1 cellular context compared by ENCODE assay signal in the genomic region with DNA sequence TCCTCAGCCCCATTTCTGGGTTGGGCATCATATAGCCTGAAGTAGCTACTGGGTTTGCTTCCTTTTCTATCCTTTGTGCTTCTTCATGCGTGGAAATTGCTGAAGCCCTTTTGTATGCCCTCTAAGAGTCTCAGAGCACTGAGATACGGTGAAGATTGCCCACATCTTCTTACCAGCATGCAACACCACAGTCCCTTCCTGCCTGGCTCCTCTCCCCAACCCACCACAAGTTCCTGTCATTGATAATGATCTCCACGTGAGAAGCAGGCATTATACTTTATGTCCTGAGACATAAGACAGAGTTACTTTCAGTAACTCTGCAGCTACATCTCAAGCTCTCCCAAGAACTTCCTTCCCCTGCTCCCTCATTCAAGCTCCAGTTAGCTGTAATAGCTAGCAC.
TF ChIP-seq lines count a peak whose summit lies in the region.

No MANE protein-coding gene starts in this region.

TF ChIP-seq in A549, 52 proteins besides CTCF, POLR2A, EP300 and RAD21:
- TF ChIP-seq, protein P1, sequence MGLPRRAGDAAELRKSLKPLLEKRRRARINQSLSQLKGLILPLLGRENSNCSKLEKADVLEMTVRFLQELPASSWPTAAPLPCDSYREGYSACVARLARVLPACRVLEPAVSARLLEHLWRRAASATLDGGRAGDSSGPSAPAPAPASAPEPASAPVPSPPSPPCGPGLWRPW (IDR thresholded peaks at IDR 0.05), result no peak
- TF ChIP-seq HOXA7 (CRISPR knock-in tag; IDR thresholded peaks at IDR 0.05) (no peak), CHD4 (IDR thresholded peaks at IDR 0.05; ENCODE audit: borderline replicate concordance) (no peak), JUNB (IDR thresholded peaks at IDR 0.05) (no peak), ESRRA (IDR thresholded peaks at IDR 0.05; ENCODE audit: borderline replicate concordance, low read length) (no peak), NPAS2 (CRISPR knock-in tag; IDR thresholded peaks at IDR 0.05; ENCODE audit: borderline replicate concordance) (no peak), FOSB (CRISPR knock-in tag; IDR thresholded peaks at IDR 0.05) (no peak), KDM5A (IDR thresholded peaks at IDR 0.05) (no peak), EHMT2 (IDR thresholded peaks at IDR 0.05; ENCODE audit: low read depth) (no peak), MAZ (IDR thresholded peaks at IDR 0.05; ENCODE audit: borderline replicate concordance, low read depth, low read length) (no peak), EHF (CRISPR knock-in tag; IDR thresholded peaks at IDR 0.05) (no peak), RNF2 (IDR thresholded peaks at IDR 0.05; ENCODE audit: borderline replicate concordance, low read depth) (no peak), POLR2AphosphoS2 (conservative IDR thresholded peaks at IDR 0.05; ENCODE audit: low read length) (no peak)
- TF ChIP-seq, protein P2, sequence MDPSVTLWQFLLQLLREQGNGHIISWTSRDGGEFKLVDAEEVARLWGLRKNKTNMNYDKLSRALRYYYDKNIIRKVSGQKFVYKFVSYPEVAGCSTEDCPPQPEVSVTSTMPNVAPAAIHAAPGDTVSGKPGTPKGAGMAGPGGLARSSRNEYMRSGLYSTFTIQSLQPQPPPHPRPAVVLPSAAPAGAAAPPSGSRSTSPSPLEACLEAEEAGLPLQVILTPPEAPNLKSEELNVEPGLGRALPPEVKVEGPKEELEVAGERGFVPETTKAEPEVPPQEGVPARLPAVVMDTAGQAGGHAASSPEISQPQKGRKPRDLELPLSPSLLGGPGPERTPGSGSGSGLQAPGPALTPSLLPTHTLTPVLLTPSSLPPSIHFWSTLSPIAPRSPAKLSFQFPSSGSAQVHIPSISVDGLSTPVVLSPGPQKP (IDR thresholded peaks at IDR 0.05; ENCODE audit: low read depth, low read length), result no peak
- TF ChIP-seq, protein P3, sequence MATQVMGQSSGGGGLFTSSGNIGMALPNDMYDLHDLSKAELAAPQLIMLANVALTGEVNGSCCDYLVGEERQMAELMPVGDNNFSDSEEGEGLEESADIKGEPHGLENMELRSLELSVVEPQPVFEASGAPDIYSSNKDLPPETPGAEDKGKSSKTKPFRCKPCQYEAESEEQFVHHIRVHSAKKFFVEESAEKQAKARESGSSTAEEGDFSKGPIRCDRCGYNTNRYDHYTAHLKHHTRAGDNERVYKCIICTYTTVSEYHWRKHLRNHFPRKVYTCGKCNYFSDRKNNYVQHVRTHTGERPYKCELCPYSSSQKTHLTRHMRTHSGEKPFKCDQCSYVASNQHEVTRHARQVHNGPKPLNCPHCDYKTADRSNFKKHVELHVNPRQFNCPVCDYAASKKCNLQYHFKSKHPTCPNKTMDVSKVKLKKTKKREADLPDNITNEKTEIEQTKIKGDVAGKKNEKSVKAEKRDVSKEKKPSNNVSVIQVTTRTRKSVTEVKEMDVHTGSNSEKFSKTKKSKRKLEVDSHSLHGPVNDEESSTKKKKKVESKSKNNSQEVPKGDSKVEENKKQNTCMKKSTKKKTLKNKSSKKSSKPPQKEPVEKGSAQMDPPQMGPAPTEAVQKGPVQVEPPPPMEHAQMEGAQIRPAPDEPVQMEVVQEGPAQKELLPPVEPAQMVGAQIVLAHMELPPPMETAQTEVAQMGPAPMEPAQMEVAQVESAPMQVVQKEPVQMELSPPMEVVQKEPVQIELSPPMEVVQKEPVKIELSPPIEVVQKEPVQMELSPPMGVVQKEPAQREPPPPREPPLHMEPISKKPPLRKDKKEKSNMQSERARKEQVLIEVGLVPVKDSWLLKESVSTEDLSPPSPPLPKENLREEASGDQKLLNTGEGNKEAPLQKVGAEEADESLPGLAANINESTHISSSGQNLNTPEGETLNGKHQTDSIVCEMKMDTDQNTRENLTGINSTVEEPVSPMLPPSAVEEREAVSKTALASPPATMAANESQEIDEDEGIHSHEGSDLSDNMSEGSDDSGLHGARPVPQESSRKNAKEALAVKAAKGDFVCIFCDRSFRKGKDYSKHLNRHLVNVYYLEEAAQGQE (IDR thresholded peaks at IDR 0.05), result no peak
